16 cellular contexts compared by ENCODE assay signal in the genomic region with DNA sequence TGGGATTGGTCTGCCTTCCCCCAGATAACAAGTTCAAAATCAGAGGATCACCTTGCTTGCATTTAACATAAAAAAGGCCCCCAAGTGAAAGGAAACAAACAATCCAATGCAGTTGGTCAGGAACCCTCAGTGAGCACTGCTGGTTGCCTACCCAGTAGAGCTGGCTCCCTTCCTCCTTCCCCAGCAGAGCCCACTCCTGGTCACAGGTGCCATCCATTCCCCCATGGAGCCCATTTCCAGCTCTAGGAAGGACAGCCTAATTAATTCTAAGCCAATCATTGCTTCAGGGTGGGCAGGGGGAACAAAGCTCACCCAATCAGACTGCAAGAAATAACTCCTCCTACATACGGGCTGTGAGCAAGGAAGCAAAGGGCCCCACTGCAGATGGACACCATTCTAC.
DNase-seq lines count a peak whose midpoint lies in the region; ATAC-seq and TF ChIP-seq lines count a peak whose summit lies in the region.
"Had no signal": no experiment of that assay in that cellular context is flagged by ENCODE, and none has a peak within 500 bp of the region (broad histone marks: within the 10 kb centered on the region; RNA-seq: fewer than 3 reads in every experiment).

No MANE protein-coding gene starts in this region.

- no peaks in the 10 kb centered on the region for H3K9me2 ChIP-seq in GM23338 (ENCODE audit: insufficient read depth)

- H3K4me3 Mint-ChIP-seq in T-helper 2 cell treated with Interferon-gamma antibody and Interleukin-4, amounts not matched to agents 5 μg/mL and 100 μg/mL, for 36 hours, result peak overlapping the region; percentile 55
- H3K4me3 Mint-ChIP-seq in GM23338 (no peak overlapping the region; the same call in 2 of the 3 replicates), mesothelial cell of epicardium (no peak overlapping the region)
- no peak overlapping the region for H3K4me3 Mint-ChIP-seq in activated CD4-positive, alpha-beta memory T cell treated with anti-CD3 and anti-CD28 coated beads for 36 hours
- H3K4me3 Mint-ChIP-seq: nephron progenitor cell had no signal

- H3K27ac ChIP-seq in GM23338 (ENCODE audit: low read depth) (no peak overlapping the region), WERI-Rb-1 (no peak overlapping the region)
- H3K27ac ChIP-seq: A549, colonic mucosa, epithelial cell of prostate, vagina had no signal

- H3K9me3 Mint-ChIP-seq in T-helper 2 cell treated with Interferon-gamma antibody and Interleukin-4, amounts not matched to agents 5 μg/mL and 100 μg/mL, for 36 hours, result no peaks in the 10 kb centered on the region
- no peaks in the 10 kb centered on the region; the same call in 2 of the 3 replicates for H3K9me3 Mint-ChIP-seq in GM23338
- H3K9me3 Mint-ChIP-seq in activated CD4-positive, alpha-beta memory T cell treated with anti-CD3 and anti-CD28 coated beads for 36 hours, result no peaks in the 10 kb centered on the region
- peaks cover 28% of the 10 kb centered on the region for H3K9me3 Mint-ChIP-seq in mesothelial cell of epicardium

- DNase-seq in T-helper 2 cell treated with Interferon-gamma antibody and Interleukin-4, amounts not matched to agents 5 μg/mL and 100 μg/mL, for 36 hours (ENCODE audit: low spot score), result no peak
- DNase-seq in T-helper 2 cell, result no peak
- DNase-seq in GM23338 (ENCODE audit: low spot score), result no peak
- no peak for DNase-seq in activated CD4-positive, alpha-beta memory T cell treated with anti-CD3 and anti-CD28 coated beads for 36 hours
- DNase-seq in mesothelial cell of epicardium (ENCODE audit: low spot score in 2 of 2, unreplicated experiment in 2 of 2), result no peak
- no peak for DNase-seq in NCI-H187 treated with DMSO at 0.1 percent for 48 hours (lab: John Stamatoyannopoulos, UW)
- no peak for DNase-seq in WERI-Rb-1
- no peak for DNase-seq in NCI-H1417 treated with DMSO at 0.1 percent for 48 hours (lab: John Stamatoyannopoulos, UW)
- DNase-seq: colonic mucosa, gastrocnemius medialis, KG1, NCI-H226, nephron progenitor cell had no signal

- H3K27me3 ChIP-seq in GM23338 (ENCODE audit: insufficient read depth) (no peaks in the 10 kb centered on the region), WERI-Rb-1 (ENCODE audit: insufficient read depth, low read depth, severe bottlenecking) (no peaks in the 10 kb centered on the region)
- H3K27me3 ChIP-seq: colonic mucosa, gastrocnemius medialis, vagina had no signal

- no peak overlapping the region for H3K4me2 ChIP-seq in GM23338
- H3K4me2 ChIP-seq: A549 had no signal

- H3K27me3 Mint-ChIP-seq in T-helper 2 cell treated with Interferon-gamma antibody and Interleukin-4, amounts not matched to agents 5 μg/mL and 100 μg/mL, for 36 hours (ENCODE audit: low read depth), result no peaks in the 10 kb centered on the region
- peaks cover 4% of the 10 kb centered on the region for H3K27me3 Mint-ChIP-seq in GM23338 (ENCODE audit: insufficient read depth, low read depth, poor library complexity)
- H3K27me3 Mint-ChIP-seq in activated CD4-positive, alpha-beta memory T cell treated with anti-CD3 and anti-CD28 coated beads for 36 hours, result no peaks in the 10 kb centered on the region
- no peaks in the 10 kb centered on the region for H3K27me3 Mint-ChIP-seq in mesothelial cell of epicardium (ENCODE audit: low read depth)

- TF ChIP-seq CTCF in GM23338 (conservative IDR thresholded peaks at IDR 0.05; ENCODE audit: low read depth in 2 of 2) (no peak), mesothelial cell of epicardium (IDR thresholded peaks at IDR 0.05; ENCODE audit: unreplicated experiment) (no peak), WERI-Rb-1 (IDR thresholded peaks at IDR 0.05; ENCODE audit: low read depth, low read length) (no peak)

- H3K36me3 ChIP-seq in GM23338 (ENCODE audit: insufficient read depth) (no peaks in the 10 kb centered on the region), WERI-Rb-1 (no peaks in the 10 kb centered on the region)
- H3K36me3 ChIP-seq: colonic mucosa, gastrocnemius medialis, vagina had no signal

- no peaks in the 10 kb centered on the region for H3K9me3 ChIP-seq in WERI-Rb-1 (ENCODE audit: severe bottlenecking)
- H3K9me3 ChIP-seq: A549, colonic mucosa, gastrocnemius medialis, vagina had no signal

- CTCF ChIA-PET in activated CD4-positive, alpha-beta memory T cell treated with anti-CD3 and anti-CD28 coated beads for 36 hours (lab: Charles Lee), result no interaction called here

- intact Hi-C loops in activated CD4-positive, alpha-beta memory T cell treated with anti-CD3 and anti-CD28 coated beads for 36 hours (cut with micrococcal nuclease), result no loop called here

- H3K4me1 ChIP-seq in GM23338 (ENCODE audit: insufficient read depth), result peaks cover 16% of the 10 kb centered on the region; the same call in 1 of the 2 replicates
- H3K4me1 ChIP-seq: A549, colonic mucosa, gastrocnemius medialis, vagina had no signal

- peaks cover 31% of the 10 kb centered on the region for H3K36me3 Mint-ChIP-seq in T-helper 2 cell treated with Interferon-gamma antibody and Interleukin-4, amounts not matched to agents 5 μg/mL and 100 μg/mL, for 36 hours (ENCODE audit: low read depth)
- H3K36me3 Mint-ChIP-seq in GM23338 (ENCODE audit: low read depth) (no peaks in the 10 kb centered on the region), mesothelial cell of epicardium (peaks cover 3% of the 10 kb centered on the region)
- H3K36me3 Mint-ChIP-seq in activated CD4-positive, alpha-beta memory T cell treated with anti-CD3 and anti-CD28 coated beads for 36 hours, result peaks cover 4% of the 10 kb centered on the region

- POLR2A ChIA-PET in activated CD4-positive, alpha-beta memory T cell treated with anti-CD3 and anti-CD28 coated beads for 36 hours (lab: Charles Lee), result no interaction called here

- peak; percentile 84 for ATAC-seq in GM23338
- ATAC-seq: A549, gastrocnemius medialis had no signal

- H4K20me1 ChIP-seq in GM23338 (replicated peaks; ENCODE audit: insufficient read depth), result no peaks in the 10 kb centered on the region

- no peak overlapping the region for H3K4me3 ChIP-seq in GM23338
- H3K4me3 ChIP-seq in WERI-Rb-1 (ENCODE audit: low read depth, low read length), result no peak overlapping the region
- H3K4me3 ChIP-seq: A549, colonic mucosa, gastrocnemius medialis, vagina had no signal

- H3K79me2 ChIP-seq in GM23338 (replicated peaks; ENCODE audit: insufficient read depth), result no peaks in the 10 kb centered on the region

- no peak overlapping the region for H2AFZ ChIP-seq in GM23338

- H3K4me1 Mint-ChIP-seq in T-helper 2 cell treated with Interferon-gamma antibody and Interleukin-4, amounts not matched to agents 5 μg/mL and 100 μg/mL, for 36 hours (ENCODE audit: low read depth), result peaks cover 52% of the 10 kb centered on the region
- H3K4me1 Mint-ChIP-seq in GM23338 (peaks cover 42% of the 10 kb centered on the region), mesothelial cell of epicardium (peaks cover 35% of the 10 kb centered on the region)
- peaks cover 55% of the 10 kb centered on the region for H3K4me1 Mint-ChIP-seq in activated CD4-positive, alpha-beta memory T cell treated with anti-CD3 and anti-CD28 coated beads for 36 hours (ENCODE audit: low read depth)

- H3F3A ChIP-seq in GM23338 (replicated peaks; ENCODE audit: low read depth), result no peaks in the 10 kb centered on the region

- peak overlapping the region; percentile 82 for H3K27ac Mint-ChIP-seq in T-helper 2 cell treated with Interferon-gamma antibody and Interleukin-4, amounts not matched to agents 5 μg/mL and 100 μg/mL, for 36 hours
- peak overlapping the region; percentile 56; the same call in 1 of the 2 replicates for H3K27ac Mint-ChIP-seq in GM23338
- peak overlapping the region; percentile 71 for H3K27ac Mint-ChIP-seq in activated CD4-positive, alpha-beta memory T cell treated with anti-CD3 and anti-CD28 coated beads for 36 hours
- H3K27ac Mint-ChIP-seq in mesothelial cell of epicardium, result peak overlapping the region; percentile 6
- H3K27ac Mint-ChIP-seq: nephron progenitor cell had no signal

TF ChIP-seq in GM23338, 12 proteins besides CTCF, POLR2A, EP300 and RAD21 (continues in another document):
- TF ChIP-seq JUNB (IDR thresholded peaks at IDR 0.05; ENCODE audit: unreplicated experiment), result no peak

Comparison
In these comparisons a context has a peak if more than half of its experiments do, and no peak if none do; other contexts are left out.
1. H3K27ac Mint-ChIP-seq: peak in every context shown above with its lines; median percentile 82 in T-helper 2 cell treated with Interferon-gamma antibody and Interleukin-4, amounts not matched to agents 5 μg/mL and 100 μg/mL, for 36 hours; 71 in activated CD4-positive, alpha-beta memory T cell treated with anti-CD3 and anti-CD28 coated beads for 36 hours; 56 in GM23338; 6 in mesothelial cell of epicardium.